Comparison of ENCODE assay signal across 1 cellular context in the genomic region with DNA sequence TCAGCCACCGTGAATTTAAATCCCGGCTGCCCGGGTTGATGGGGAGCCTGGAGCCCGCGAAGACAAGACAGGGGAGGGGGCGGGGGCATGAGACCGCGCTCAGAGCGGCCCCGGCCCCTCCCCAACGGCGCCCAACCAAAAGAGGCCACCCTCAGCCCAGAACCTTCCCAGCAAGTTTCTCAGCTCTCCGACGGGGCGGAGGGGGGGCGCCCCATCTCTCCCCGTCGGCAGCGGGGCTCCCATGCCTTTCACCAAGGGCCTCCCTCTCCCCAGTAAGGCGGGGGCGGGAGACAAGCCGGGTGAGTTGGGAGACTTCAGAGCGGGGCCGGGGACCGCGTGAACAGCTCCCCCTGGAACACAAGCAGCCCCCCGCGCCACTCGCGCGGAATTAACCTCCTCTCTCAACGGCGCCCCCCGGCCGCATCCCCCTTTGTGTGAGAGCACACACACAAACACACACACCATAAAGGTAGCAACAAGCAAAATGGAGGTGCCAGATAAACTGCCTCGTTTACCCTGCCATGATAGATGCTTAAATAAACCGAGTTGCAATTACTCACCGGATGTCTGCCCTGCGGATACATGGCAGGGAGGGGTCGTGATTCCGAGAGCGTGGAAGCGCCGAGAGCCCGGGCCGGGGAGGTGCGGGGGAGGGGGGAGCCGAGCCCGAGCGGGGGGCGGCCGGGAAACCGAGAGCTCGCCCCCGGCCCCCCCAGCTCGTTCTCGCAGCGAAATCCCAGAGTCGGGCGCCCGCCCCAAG.
TF ChIP-seq lines count a peak whose summit lies in the region.

No MANE protein-coding gene starts in this region.

TF ChIP-seq in HEK293, 187 proteins besides CTCF, POLR2A, EP300 and RAD21 (continued from another document):
- TF ChIP-seq, protein P1, sequence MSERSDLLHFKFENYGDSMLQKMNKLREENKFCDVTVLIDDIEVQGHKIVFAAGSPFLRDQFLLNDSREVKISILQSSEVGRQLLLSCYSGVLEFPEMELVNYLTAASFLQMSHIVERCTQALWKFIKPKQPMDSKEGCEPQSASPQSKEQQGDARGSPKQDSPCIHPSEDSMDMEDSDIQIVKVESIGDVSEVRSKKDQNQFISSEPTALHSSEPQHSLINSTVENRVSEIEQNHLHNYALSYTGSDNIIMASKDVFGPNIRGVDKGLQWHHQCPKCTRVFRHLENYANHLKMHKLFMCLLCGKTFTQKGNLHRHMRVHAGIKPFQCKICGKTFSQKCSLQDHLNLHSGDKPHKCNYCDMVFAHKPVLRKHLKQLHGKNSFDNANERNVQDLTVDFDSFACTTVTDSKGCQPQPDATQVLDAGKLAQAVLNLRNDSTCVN (tag by site-specific recombination; optimal IDR thresholded peaks at IDR 0.05), result peak; percentile 64
- TF ChIP-seq MYNN (tag by site-specific recombination; IDR thresholded peaks at IDR 0.05; ENCODE audit: borderline replicate concordance), result no peak
- TF ChIP-seq ZNF121 (tag by site-specific recombination; IDR thresholded peaks at IDR 0.05), result no peak
- TF ChIP-seq, protein P2, sequence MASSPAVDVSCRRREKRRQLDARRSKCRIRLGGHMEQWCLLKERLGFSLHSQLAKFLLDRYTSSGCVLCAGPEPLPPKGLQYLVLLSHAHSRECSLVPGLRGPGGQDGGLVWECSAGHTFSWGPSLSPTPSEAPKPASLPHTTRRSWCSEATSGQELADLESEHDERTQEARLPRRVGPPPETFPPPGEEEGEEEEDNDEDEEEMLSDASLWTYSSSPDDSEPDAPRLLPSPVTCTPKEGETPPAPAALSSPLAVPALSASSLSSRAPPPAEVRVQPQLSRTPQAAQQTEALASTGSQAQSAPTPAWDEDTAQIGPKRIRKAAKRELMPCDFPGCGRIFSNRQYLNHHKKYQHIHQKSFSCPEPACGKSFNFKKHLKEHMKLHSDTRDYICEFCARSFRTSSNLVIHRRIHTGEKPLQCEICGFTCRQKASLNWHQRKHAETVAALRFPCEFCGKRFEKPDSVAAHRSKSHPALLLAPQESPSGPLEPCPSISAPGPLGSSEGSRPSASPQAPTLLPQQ (tag by site-specific recombination; IDR thresholded peaks at IDR 0.05), result 0 out of 2 replicates have a peak, but pooled peaks have one; percentile 32
- no peak; the same call in none of the 2 replicates for TF ChIP-seq ZNF335 (tag by site-specific recombination; conservative IDR thresholded peaks at IDR 0.05)
- peak; percentile 50 for TF ChIP-seq EGR2 (tag by site-specific recombination; IDR thresholded peaks at IDR 0.05; ENCODE audit: low read depth)
- TF ChIP-seq ZIC2 (tag by site-specific recombination; IDR thresholded peaks at IDR 0.05), result 0 out of 2 replicates have a peak, but pooled peaks have one; percentile 8
- TF ChIP-seq ZBTB20 (tag by site-specific recombination; IDR thresholded peaks at IDR 0.05), result peak; percentile 75
- TF ChIP-seq ZNF341 (tag by site-specific recombination; IDR thresholded peaks at IDR 0.05; ENCODE audit: low read depth), result peak; percentile 87
